Comparison of ENCODE assay signal across 1 cellular context in the genomic region with DNA sequence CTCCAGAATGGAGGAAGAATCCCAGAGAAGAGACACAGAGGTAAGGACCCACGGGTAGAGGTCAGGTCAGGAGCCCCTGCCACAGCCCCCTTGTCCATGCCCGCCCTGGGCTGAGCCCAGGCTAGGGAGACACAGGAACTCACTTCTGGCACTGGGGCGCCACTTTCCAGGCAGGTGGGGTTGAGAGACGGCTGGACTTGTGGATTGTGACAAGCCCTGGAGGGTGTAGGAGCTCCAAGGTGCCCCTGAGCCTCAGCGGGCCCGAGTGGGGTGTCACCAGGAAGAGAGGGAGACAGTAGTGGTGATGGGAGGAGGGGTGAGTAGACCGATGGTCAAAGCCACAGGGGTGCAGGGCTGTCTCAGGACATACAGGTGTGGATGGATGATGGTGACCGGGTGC.
TF ChIP-seq lines count a peak whose summit lies in the region.

No MANE protein-coding gene starts in this region.

TF ChIP-seq in HepG2, 621 proteins besides CTCF, POLR2A, EP300 and RAD21:
- TF ChIP-seq GTF2F1 (IDR thresholded peaks at IDR 0.05; ENCODE audit: low read length) (no peak), GABPB1 (CRISPR knock-in tag; IDR thresholded peaks at IDR 0.05) (no peak), ZNF430 (CRISPR knock-in tag; IDR thresholded peaks at IDR 0.05) (no peak), RFX5 (IDR thresholded peaks at IDR 0.05; ENCODE audit: low read depth, low read length) (no peak), ZNF790 (CRISPR knock-in tag; IDR thresholded peaks at IDR 0.05; ENCODE audit: borderline replicate concordance) (no peak), PHF21A (CRISPR knock-in tag; IDR thresholded peaks at IDR 0.05) (no peak), SNAPC2 (CRISPR knock-in tag; IDR thresholded peaks at IDR 0.05) (no peak)
- TF ChIP-seq, protein P1, sequence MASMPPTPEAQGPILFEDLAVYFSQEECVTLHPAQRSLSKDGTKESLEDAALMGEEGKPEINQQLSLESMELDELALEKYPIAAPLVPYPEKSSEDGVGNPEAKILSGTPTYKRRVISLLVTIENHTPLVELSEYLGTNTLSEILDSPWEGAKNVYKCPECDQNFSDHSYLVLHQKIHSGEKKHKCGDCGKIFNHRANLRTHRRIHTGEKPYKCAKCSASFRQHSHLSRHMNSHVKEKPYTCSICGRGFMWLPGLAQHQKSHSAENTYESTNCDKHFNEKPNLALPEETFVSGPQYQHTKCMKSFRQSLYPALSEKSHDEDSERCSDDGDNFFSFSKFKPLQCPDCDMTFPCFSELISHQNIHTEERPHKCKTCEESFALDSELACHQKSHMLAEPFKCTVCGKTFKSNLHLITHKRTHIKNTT (CRISPR knock-in tag; IDR thresholded peaks at IDR 0.05): no peak
- TF ChIP-seq, protein P2, sequence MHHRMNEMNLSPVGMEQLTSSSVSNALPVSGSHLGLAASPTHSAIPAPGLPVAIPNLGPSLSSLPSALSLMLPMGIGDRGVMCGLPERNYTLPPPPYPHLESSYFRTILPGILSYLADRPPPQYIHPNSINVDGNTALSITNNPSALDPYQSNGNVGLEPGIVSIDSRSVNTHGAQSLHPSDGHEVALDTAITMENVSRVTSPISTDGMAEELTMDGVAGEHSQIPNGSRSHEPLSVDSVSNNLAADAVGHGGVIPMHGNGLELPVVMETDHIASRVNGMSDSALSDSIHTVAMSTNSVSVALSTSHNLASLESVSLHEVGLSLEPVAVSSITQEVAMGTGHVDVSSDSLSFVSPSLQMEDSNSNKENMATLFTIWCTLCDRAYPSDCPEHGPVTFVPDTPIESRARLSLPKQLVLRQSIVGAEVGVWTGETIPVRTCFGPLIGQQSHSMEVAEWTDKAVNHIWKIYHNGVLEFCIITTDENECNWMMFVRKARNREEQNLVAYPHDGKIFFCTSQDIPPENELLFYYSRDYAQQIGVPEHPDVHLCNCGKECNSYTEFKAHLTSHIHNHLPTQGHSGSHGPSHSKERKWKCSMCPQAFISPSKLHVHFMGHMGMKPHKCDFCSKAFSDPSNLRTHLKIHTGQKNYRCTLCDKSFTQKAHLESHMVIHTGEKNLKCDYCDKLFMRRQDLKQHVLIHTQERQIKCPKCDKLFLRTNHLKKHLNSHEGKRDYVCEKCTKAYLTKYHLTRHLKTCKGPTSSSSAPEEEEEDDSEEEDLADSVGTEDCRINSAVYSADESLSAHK (CRISPR knock-in tag; IDR thresholded peaks at IDR 0.05; ENCODE audit: borderline replicate concordance): no peak
TF ChIP-seq in HepG2: peak in this region for 0.
